In the genomic region with DNA sequence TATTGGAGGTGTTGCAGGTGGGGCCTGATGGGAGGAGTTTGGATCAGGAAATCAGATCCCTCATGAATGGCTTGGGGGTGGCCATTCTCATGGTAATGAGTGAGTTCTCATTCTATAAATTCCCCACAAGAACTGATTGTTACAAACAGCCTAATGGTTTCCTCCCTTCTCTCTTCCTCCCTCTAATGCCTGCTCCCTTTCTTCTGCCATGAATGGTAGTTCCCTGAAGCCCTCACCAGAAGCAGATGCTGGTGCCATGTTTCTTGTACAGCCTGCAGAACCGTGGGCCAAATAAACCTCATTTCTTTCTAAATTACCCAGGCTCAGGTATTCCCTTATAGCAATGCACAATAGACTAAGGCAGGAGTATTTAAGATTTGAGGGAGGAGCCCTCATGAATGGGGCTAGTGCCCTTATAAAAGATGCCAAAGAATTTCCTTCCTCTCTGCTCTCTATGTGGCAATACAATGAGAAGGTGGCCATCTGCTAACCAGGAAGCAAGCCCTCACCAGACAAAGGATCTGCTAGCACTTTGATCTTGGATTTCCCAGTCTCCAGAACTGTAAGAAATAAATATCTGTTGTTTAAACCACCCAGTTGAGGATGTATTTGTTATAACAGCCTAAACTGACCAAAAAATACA, we compare ENCODE assay signal across 20 cellular contexts.
DNase-seq lines count a peak whose midpoint lies in the region; ATAC-seq and TF ChIP-seq lines count a peak whose summit lies in the region.
"Had no signal": no experiment of that assay in that cellular context is flagged by ENCODE, and none has a peak within 500 bp of the region (broad histone marks: within the 10 kb centered on the region; RNA-seq: fewer than 3 reads in every experiment).

No MANE protein-coding gene starts in this region.

- TF ChIP-seq CTCF in CD8-positive, alpha-beta T cell (IDR thresholded peaks at IDR 0.05): no peak
- no peak for TF ChIP-seq CTCF in brain microvascular endothelial cell (IDR thresholded peaks at IDR 0.05; ENCODE audit: low read depth, low read length, missing control alignments)

- H3K27ac ChIP-seq in CD8-positive, alpha-beta T cell (ENCODE audit: low read depth, low read length): no peak overlapping the region
- H3K27ac ChIP-seq in iPS DF 6.9 (ENCODE audit: low read length): no peak overlapping the region
- no peak overlapping the region for H3K27ac ChIP-seq in brain microvascular endothelial cell
- H3K27ac ChIP-seq: cardiac muscle cell, dorsolateral prefrontal cortex, gastrocnemius medialis, skin epidermis had no signal

- H3K27me3 Mint-ChIP-seq in CD8-positive, alpha-beta T cell (ENCODE audit: low read depth): no peaks in the 10 kb centered on the region
- H3K27me3 Mint-ChIP-seq in activated T-helper 17 cell treated with anti-CD3 and anti-CD28 coated beads, Interleukin-2, amount 50 U/mL, for 72 hours: no peaks in the 10 kb centered on the region
- no peaks in the 10 kb centered on the region for H3K27me3 Mint-ChIP-seq in activated naive CD4-positive, alpha-beta T cell treated with anti-CD3 and anti-CD28 coated beads for 36 hours (ENCODE audit: low read depth)
- H3K27me3 Mint-ChIP-seq: T-helper 17 cell had no signal

- peaks cover 16% of the 10 kb centered on the region for H3K4me1 ChIP-seq in CD8-positive, alpha-beta T cell (ENCODE audit: insufficient read depth, low read length)
- H3K4me1 ChIP-seq in iPS DF 6.9 (ENCODE audit: control insufficient read depth, insufficient read depth, low read length): peaks cover 1% of the 10 kb centered on the region; the same call in 1 of the 2 replicates
- H3K4me1 ChIP-seq: gastrocnemius medialis had no signal

- intact Hi-C loops in CD8-positive, alpha-beta T cell (cut with DNase I, micrococcal nuclease): loop anchor here (5.0 kb wide), 2 partner anchors 34 to 54 kb away; no protein-coding TSS in a partner anchor
- intact Hi-C loops in activated naive CD4-positive, alpha-beta T cell treated with anti-CD3 and anti-CD28 coated beads for 36 hours (cut with micrococcal nuclease): loop anchor here (5.0 kb wide), 1 partner anchor 36 kb away; no protein-coding TSS in a partner anchor

- in situ Hi-C loops in brain microvascular endothelial cell (cut with HindIII; ENCODE audit: low pct_ligation_motif_present, low sequenced_read_pairs): no loop called here

- ATAC-seq in CD8-positive, alpha-beta T cell: no peak
- ATAC-seq in activated T-helper 17 cell treated with anti-CD3 and anti-CD28 coated beads, Interleukin-2, amount 50 U/mL, for 72 hours (replicated peaks): no peak
- ATAC-seq in HG03159 (IDR thresholded peaks at IDR 0.05; ENCODE audit: unreplicated experiment) (no peak), esophagus mucosa (no peak)
- ATAC-seq: gastrocnemius medialis, left ventricle myocardium superior, T-helper 17 cell had no signal

- DNase-seq in CD8-positive, alpha-beta T cell: no peak
- DNase-seq in H7 (peak; percentile 22), iPS DF 6.9 (ENCODE audit: low read depth, low spot score) (peak; percentile 41), brain microvascular endothelial cell (no peak)
- no peak for DNase-seq in activated naive CD4-positive, alpha-beta T cell treated with anti-CD3 and anti-CD28 coated beads for 36 hours
- DNase-seq: activated CD4-positive, CD25-positive, alpha-beta regulatory T cell; activated CD8-positive, alpha-beta memory T cell treated with anti-CD3 and anti-CD28 coated beads for 24 hours; COR-L47; dorsolateral prefrontal cortex; gastrocnemius medialis; left ventricle myocardium superior; NCI-H1436; NCI-H774; stimulated activated CD4-positive, alpha-beta T cell treated with anti-CD3 and anti-CD28 coated beads, Interleukin-4, amount 100 ng/mL, for 4 hours; T-helper 17 cell had no signal

- H3K27me3 ChIP-seq in CD8-positive, alpha-beta T cell (ENCODE audit: insufficient read depth, low read length): no peaks in the 10 kb centered on the region
- no peaks in the 10 kb centered on the region for H3K27me3 ChIP-seq in H7 (ENCODE audit: control insufficient read depth, insufficient read depth, low read length)
- H3K27me3 ChIP-seq in iPS DF 6.9 (ENCODE audit: control insufficient read depth, insufficient read depth, low read length): no peaks in the 10 kb centered on the region
- no peaks in the 10 kb centered on the region for H3K27me3 ChIP-seq in brain microvascular endothelial cell (replicated peaks)
- H3K27me3 ChIP-seq: cardiac muscle cell, dorsolateral prefrontal cortex, gastrocnemius medialis had no signal

- POLR2A ChIA-PET in CD8-positive, alpha-beta T cell (lab: Charles Lee): interaction anchor here (0.6 kb wide), 1 partner anchor 17 kb away, joined by 3 read pairs; no protein-coding TSS in a partner anchor

- CTCF ChIA-PET in CD8-positive, alpha-beta T cell (lab: Charles Lee): no interaction called here
- CTCF ChIA-PET in activated naive CD4-positive, alpha-beta T cell treated with anti-CD3 and anti-CD28 coated beads for 36 hours (lab: Charles Lee): no interaction called here

- no peak overlapping the region for H3K4me3 ChIP-seq in CD8-positive, alpha-beta T cell (ENCODE audit: low read depth, low read length)
- H3K4me3 ChIP-seq in H7 (ENCODE audit: insufficient read depth, low read depth, low read length) (no peak overlapping the region), iPS DF 6.9 (ENCODE audit: low read length) (no peak overlapping the region), brain microvascular endothelial cell (ENCODE audit: low read depth, low read length) (no peak overlapping the region)
- H3K4me3 ChIP-seq: cardiac muscle cell, dorsolateral prefrontal cortex, gastrocnemius medialis, skin epidermis had no signal

- peaks cover 34% of the 10 kb centered on the region for H3K4me1 Mint-ChIP-seq in CD8-positive, alpha-beta T cell (ENCODE audit: low read depth)
- H3K4me1 Mint-ChIP-seq in activated T-helper 17 cell treated with anti-CD3 and anti-CD28 coated beads, Interleukin-2, amount 50 U/mL, for 72 hours: peaks cover 25% of the 10 kb centered on the region
- peaks cover 22% of the 10 kb centered on the region for H3K4me1 Mint-ChIP-seq in activated naive CD4-positive, alpha-beta T cell treated with anti-CD3 and anti-CD28 coated beads for 36 hours (ENCODE audit: low read depth)

- no peaks in the 10 kb centered on the region for H3K36me3 ChIP-seq in CD8-positive, alpha-beta T cell (ENCODE audit: insufficient read depth, low read length)
- no peaks in the 10 kb centered on the region for H3K36me3 ChIP-seq in H7 (replicated peaks; ENCODE audit: control insufficient read depth, insufficient read depth, low read length)
- H3K36me3 ChIP-seq in iPS DF 6.9 (ENCODE audit: control insufficient read depth, insufficient read depth, low read length): no peaks in the 10 kb centered on the region
- no peaks in the 10 kb centered on the region for H3K36me3 ChIP-seq in brain microvascular endothelial cell (replicated peaks)
- H3K36me3 ChIP-seq: cardiac muscle cell, gastrocnemius medialis had no signal

- no peak overlapping the region for H3K4me3 Mint-ChIP-seq in CD8-positive, alpha-beta T cell
- peak overlapping the region; percentile 39 for H3K4me3 Mint-ChIP-seq in activated T-helper 17 cell treated with anti-CD3 and anti-CD28 coated beads, Interleukin-2, amount 50 U/mL, for 72 hours
- H3K4me3 Mint-ChIP-seq in activated naive CD4-positive, alpha-beta T cell treated with anti-CD3 and anti-CD28 coated beads for 36 hours: no peak overlapping the region
- H3K4me3 Mint-ChIP-seq: T-helper 17 cell had no signal

- no CpG with 5 or more reads among the region's 1 CpG for WGBS in iPS DF 6.9 (ENCODE audit: insufficient coverage, insufficient read length)

- H3K9me3 ChIP-seq in CD8-positive, alpha-beta T cell (ENCODE audit: low read length): no peaks in the 10 kb centered on the region
- no peaks in the 10 kb centered on the region for H3K9me3 ChIP-seq in iPS DF 6.9 (ENCODE audit: control insufficient read depth, insufficient read depth, low read length)
- H3K9me3 ChIP-seq: gastrocnemius medialis had no signal

- H3K36me3 Mint-ChIP-seq in CD8-positive, alpha-beta T cell: no peaks in the 10 kb centered on the region
- no peaks in the 10 kb centered on the region for H3K36me3 Mint-ChIP-seq in activated T-helper 17 cell treated with anti-CD3 and anti-CD28 coated beads, Interleukin-2, amount 50 U/mL, for 72 hours (ENCODE audit: low read depth)
- peaks cover 2% of the 10 kb centered on the region for H3K36me3 Mint-ChIP-seq in activated naive CD4-positive, alpha-beta T cell treated with anti-CD3 and anti-CD28 coated beads for 36 hours (ENCODE audit: low read depth)

- H3K9me3 Mint-ChIP-seq in CD8-positive, alpha-beta T cell: no peaks in the 10 kb centered on the region
- H3K9me3 Mint-ChIP-seq in activated T-helper 17 cell treated with anti-CD3 and anti-CD28 coated beads, Interleukin-2, amount 50 U/mL, for 72 hours: no peaks in the 10 kb centered on the region
- no peaks in the 10 kb centered on the region for H3K9me3 Mint-ChIP-seq in activated naive CD4-positive, alpha-beta T cell treated with anti-CD3 and anti-CD28 coated beads for 36 hours

- peak overlapping the region; percentile 53 for H3K27ac Mint-ChIP-seq in CD8-positive, alpha-beta T cell
- H3K27ac Mint-ChIP-seq in activated T-helper 17 cell treated with anti-CD3 and anti-CD28 coated beads, Interleukin-2, amount 50 U/mL, for 72 hours: peak overlapping the region; percentile 62
- no peak overlapping the region for H3K27ac Mint-ChIP-seq in activated naive CD4-positive, alpha-beta T cell treated with anti-CD3 and anti-CD28 coated beads for 36 hours
- H3K27ac Mint-ChIP-seq: T-helper 17 cell had no signal

Comparison
In these comparisons a context has a peak if more than half of its experiments do, and no peak if none do; other contexts are left out.
1. DNase-seq: peak in H7 (single experiment) and iPS DF 6.9 (single experiment); none in CD8-positive, alpha-beta T cell (0 of 7), brain microvascular endothelial cell (single experiment) and activated naive CD4-positive, alpha-beta T cell treated with anti-CD3 and anti-CD28 coated beads for 36 hours (single experiment).